ENCODE assay signal across 8 cellular contexts in the genomic region with DNA sequence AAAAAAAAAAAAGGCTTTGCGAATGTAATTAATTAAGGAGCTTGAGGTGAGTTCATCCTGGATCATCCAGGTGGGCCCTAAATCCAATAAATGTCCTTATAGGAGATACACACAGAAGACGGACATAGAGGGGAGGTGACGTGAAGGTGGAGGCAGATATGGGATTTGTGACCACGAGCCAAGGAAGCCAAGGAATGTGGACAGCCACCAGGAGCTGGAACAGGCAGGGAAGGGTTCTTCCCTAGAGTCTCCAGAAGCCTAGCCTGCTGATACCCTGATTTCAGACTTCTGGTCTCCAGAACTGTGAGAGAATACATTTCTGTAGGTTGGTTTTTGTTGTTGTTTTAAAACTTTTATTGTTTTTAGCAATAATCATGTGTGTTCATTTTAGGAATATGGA. TPM values are rescaled to one million over a fixed set of nuclear protein-coding genes. Genes with fewer than 3 reads are reported as not detected.
"Had no signal": no experiment of that assay in that cellular context is flagged by ENCODE, and none has a peak within 500 bp of the region (broad histone marks: within the 10 kb centered on the region; RNA-seq: fewer than 3 reads in every experiment).

No MANE protein-coding gene starts in this region.

- H3K27ac ChIP-seq: HL-60 had no signal

- H3K4me3 ChIP-seq: K562 had no signal

- ATAC-seq: HepG2, K562 had no signal

- H3K36me3 Mint-ChIP-seq: IgD-negative memory B cell had no signal

- DNase-seq: IMR-90, KBM-7, KG1 had no signal

- H3K4me3 Mint-ChIP-seq: IgD-negative memory B cell had no signal

- H3K9me3 Mint-ChIP-seq: IgD-negative memory B cell had no signal

- H3K4me1 Mint-ChIP-seq: IgD-negative memory B cell had no signal

RNA-seq across cellular contexts. Expression of a gene that starts 56.7 kb away (rescaled TPM):
- total RNA-seq: HT-29 had no signal
